In genomic region chr10:120451968-120452367, GRCh38 we compare ENCODE assay signal across 19 cellular contexts. TPM values are rescaled to one million over a fixed set of nuclear protein-coding genes. Genes with fewer than 3 reads are reported as not detected.
"Had no signal": no experiment of that assay in that cellular context is flagged by ENCODE, and none has a peak within 500 bp of the region (broad histone marks: within the 10 kb centered on the region; RNA-seq: fewer than 3 reads in every experiment).

No MANE protein-coding gene starts in this region.

- H3K27ac ChIP-seq: coronary artery, dorsolateral prefrontal cortex, esophagus squamous epithelium, foreskin keratinocyte, gastroesophageal sphincter, heart left ventricle, left lung, lower lobe of right lung had no signal

- H3K9me3 ChIP-seq: esophagus squamous epithelium, gastroesophageal sphincter, left lung, lower lobe of right lung, mucosa of descending colon had no signal

- ATAC-seq: foreskin keratinocyte, gastroesophageal sphincter, heart left ventricle, left cardiac atrium, left lung, left ventricle myocardium superior, lower lobe of right lung, mucosa of descending colon had no signal

- H3K4me3 ChIP-seq: coronary artery, dorsolateral prefrontal cortex, esophagus squamous epithelium, gastroesophageal sphincter, heart left ventricle, left lung, lower lobe of right lung, mucosa of descending colon had no signal

- H3K36me3 ChIP-seq: esophagus squamous epithelium, gastroesophageal sphincter, heart left ventricle, left lung, lower lobe of right lung had no signal

- H3K4me1 ChIP-seq: foreskin keratinocyte had no signal

- DNase-seq: dermis blood vessel endothelial cell; dorsolateral prefrontal cortex; effector CD4-positive, alpha-beta T cell; effector memory CD4-positive, alpha-beta T cell; esophagus squamous epithelium; foreskin keratinocyte; heart left ventricle; hippocampal formation; left cardiac atrium; left lung; left ventricle myocardium superior; lower lobe of right lung; mesenchymal stem cell; mucosa of descending colon; naive B cell had no signal

RNA-seq across cellular contexts. Expression of gene PLPP4, which starts 5.1 kb away (rescaled TPM):
- total RNA-seq: left cardiac atrium, left ventricle myocardium superior, lower lobe of right lung, mesenteric fat pad had no signal
- polyA plus RNA-seq: esophagus, heart left ventricle had no signal
